Comparison of ENCODE assay signal across 8 cellular contexts in the genomic region with DNA sequence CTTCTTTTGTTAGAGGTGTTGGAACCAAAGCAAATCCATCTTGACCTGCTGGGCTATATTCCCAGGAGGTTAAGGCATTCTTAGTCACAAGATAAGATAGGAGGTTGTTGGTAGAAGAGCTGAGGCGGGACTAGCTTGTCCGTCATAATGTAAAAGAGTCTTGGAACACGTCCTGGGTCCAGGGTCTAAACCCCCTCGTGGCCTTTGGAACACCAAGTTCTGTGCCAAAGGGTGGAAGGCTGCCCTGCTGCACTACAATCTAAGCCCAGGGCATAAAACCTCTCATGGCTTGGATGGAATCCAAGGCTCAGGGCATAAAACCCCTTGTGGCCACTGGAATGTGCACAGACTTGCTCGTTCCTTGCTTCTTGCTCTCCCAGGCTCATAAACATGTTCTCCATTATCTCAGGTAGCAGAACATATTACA. TPM values are rescaled to one million over a fixed set of nuclear protein-coding genes. Genes with fewer than 3 reads are reported as not detected.
DNase-seq lines count a peak whose midpoint lies in the region; ATAC-seq, FAIRE-seq and TF ChIP-seq lines count a peak whose summit lies in the region.
"Not testable (repeated sequence)": the region's sequence is repeated elsewhere in the genome, so short reads cannot be mapped to it uniquely, and the experiment has no call there.

No MANE protein-coding gene starts in this region.

- intact Hi-C loops in A673 (cut with micrococcal nuclease; ENCODE audit: unreplicated experiment): not testable (repeated sequence)

- DNase-seq in A673 (ENCODE audit: low spot score) (peak; percentile 23), ELF-1 (ENCODE audit: low read depth, low spot score) (peak; percentile 17), NCI-H2029 (lab: John Stamatoyannopoulos, UW) (peak; percentile 48), NCI-H524 (lab: John Stamatoyannopoulos, UW) (peak; percentile 52 to 79), renal cortical epithelial cell (ENCODE audit: low read depth) (peak; percentile 71)
- DNase-seq in adipocyte (ENCODE audit: low read depth); keratinocyte (ENCODE audit: low read depth, low spot score): not testable (repeated sequence)

- CTCF ChIA-PET in A673 (lab: Charles Lee): not testable (repeated sequence)

- H3K36me3 ChIP-seq in A673 (ENCODE audit: insufficient read depth, low read length, poor library complexity, severe bottlenecking); adipocyte (ENCODE audit: control insufficient read depth, insufficient read depth, low read length, severe bottlenecking); keratinocyte (ENCODE audit: control insufficient read depth in 2 of 2, extremely low read depth in 1 of 2, insufficient read depth in 2 of 2, low read length in 2 of 2): not testable (repeated sequence)

- H3K4me1 ChIP-seq in A673 (ENCODE audit: insufficient read depth, low read length, poor library complexity, severe bottlenecking): not testable (repeated sequence)
- H3K4me1 ChIP-seq in adipocyte (ENCODE audit: control insufficient read depth, insufficient read depth, low read length) (peaks cover 18% of the 10 kb centered on the region), keratinocyte (ENCODE audit: control insufficient read depth, extremely low read depth, insufficient read depth, low read length) (peaks cover 22% of the 10 kb centered on the region)

- TF ChIP-seq CTCF in A673 (conservative IDR thresholded peaks at IDR 0.05; ENCODE audit: low read depth, low read length); keratinocyte (optimal IDR thresholded peaks at IDR 0.05 in 1 of 3, IDR thresholded peaks at IDR 0.05 in 1 of 3, conservative IDR thresholded peaks at IDR 0.05 in 1 of 3; ENCODE audit: extremely low read depth in 1 of 3, insufficient read depth in 2 of 3, low read length in 3 of 3): not testable (repeated sequence)

- H3K27me3 ChIP-seq in A673 (replicated peaks; ENCODE audit: insufficient read depth, low read depth, low read length, poor library complexity); adipocyte (replicated peaks; ENCODE audit: control insufficient read depth, insufficient read depth, low read length); keratinocyte (ENCODE audit: control insufficient read depth, extremely low read depth, insufficient read depth, low read length): not testable (repeated sequence)

- FAIRE-seq in keratinocyte (lab: Jason Lieb, UNC): peak; percentile 78

- not testable (repeated sequence) for BruUV-seq in A673 (replicated peaks; lab: Mats Ljungman, UMichigan)

- H4K20me1 ChIP-seq in keratinocyte (ENCODE audit: control insufficient read depth, extremely low read depth, insufficient read depth, low read length): not testable (repeated sequence)

- not testable (repeated sequence) for H3K79me2 ChIP-seq in keratinocyte (ENCODE audit: control insufficient read depth, insufficient read depth, low read length)

- ATAC-seq in esophagus mucosa: peak; percentile 43

- H3K27ac ChIP-seq in A673 (ENCODE audit: low read depth, low read length, poor library complexity, severe bottlenecking); keratinocyte (ENCODE audit: control insufficient read depth, insufficient read depth, low read length): not testable (repeated sequence)

- POLR2A ChIA-PET in A673 (lab: Charles Lee; ENCODE audit: low non-redundant PET): not testable (repeated sequence)

- H3K9me1 ChIP-seq in keratinocyte (ENCODE audit: control insufficient read depth, extremely low read depth, insufficient read depth, low read length): not testable (repeated sequence)

- dilution Hi-C loops in keratinocyte (cut with MboI; ENCODE audit: extremely low pct_ligation_motif_present, low sequenced_read_pairs): not testable (repeated sequence)

- H3K9ac ChIP-seq in adipocyte (ENCODE audit: low read length): peak overlapping the region; percentile 63
- H3K9ac ChIP-seq in keratinocyte (ENCODE audit: control insufficient read depth, extremely low read depth, insufficient read depth, low read length): not testable (repeated sequence)

- not testable (repeated sequence) for H3K9me3 ChIP-seq in A673 (ENCODE audit: low read depth, low read length, poor library complexity, severe bottlenecking); adipocyte (ENCODE audit: control insufficient read depth, low read length); keratinocyte (ENCODE audit: control insufficient read depth, low read depth, low read length)

- peak overlapping the region; percentile 11 for H3K4me2 ChIP-seq in keratinocyte (ENCODE audit: control insufficient read depth, extremely low read depth, insufficient read depth, low read depth, low read length)

- not testable (repeated sequence) for H3K4me3 ChIP-seq in A673 (ENCODE audit: low read depth, low read length, poor library complexity, severe bottlenecking); adipocyte (ENCODE audit: low read length); keratinocyte (ENCODE audit: control insufficient read depth in 2 of 3, extremely low read depth in 1 of 3, insufficient read depth in 2 of 3, low read depth in 1 of 3, low read length in 3 of 3)

- not testable (repeated sequence) for H2AFZ ChIP-seq in keratinocyte (ENCODE audit: control insufficient read depth, low read length)

RNA-seq across cellular contexts. Expression of a gene that starts 53.8 kb away (rescaled TPM):
- total RNA-seq in A673 (2021) (79.7 and 102 TPM in 2 replicates), esophagus mucosa (32.8 TPM), renal cortical epithelial cell (80.1 and 94.8 TPM in 2 replicates)
- polyA plus RNA-seq in keratinocyte: 28.0 to 56.9 TPM (median 46.2 TPM) in 3 replicates
- polyA plus RNA-seq in keratinocyte (2011; ENCODE audit: low read depth): 85.6 TPM
- 34.6 and 62.0 TPM in 2 replicates for polyA plus RNA-seq in keratinocyte (2011; cell fraction: cytosol; rRNA removed)
- polyA plus RNA-seq in keratinocyte (2011; cell fraction: nucleus; rRNA removed): 28.3 and 37.7 TPM in 2 replicates
- polyA plus RNA-seq in keratinocyte (2012; ENCODE audit: low replicate concordance): 37.1 and 52.0 TPM in 2 replicates
- 0.72 to 44.9 TPM (median 13.9 TPM) in 3 replicates for polyA minus RNA-seq in keratinocyte
- polyA minus RNA-seq in keratinocyte (2011; cell fraction: cytosol; rRNA and poly(A)+ RNA removed): 19.2 TPM
- polyA minus RNA-seq in keratinocyte (2011; cell fraction: nucleus; rRNA and poly(A)+ RNA removed): 12.2 and 32.3 TPM in 2 replicates
